In genomic region chr15:59158701-59159034, GRCh38 we compare ENCODE assay signal across 18 cellular contexts. TPM values are rescaled to one million over a fixed set of nuclear protein-coding genes. Genes with fewer than 3 reads are reported as not detected.
A peak's percentile ranks its signal among the peaks of the same experiment; 100 is the strongest.
DNase-seq lines count a peak whose midpoint lies in the region; ATAC-seq, FAIRE-seq and TF ChIP-seq lines count a peak whose summit lies in the region.
"Had no signal": no experiment of that assay in that cellular context is flagged by ENCODE, and none has a peak within 500 bp of the region (broad histone marks: within the 10 kb centered on the region; RNA-seq: fewer than 3 reads in every experiment).

No MANE protein-coding gene starts in this region.

- peaks cover 35% of the 10 kb centered on the region for H3K36me3 ChIP-seq in astrocyte (ENCODE audit: insufficient read depth, low read length)
- H3K36me3 ChIP-seq in suprapubic skin, result peaks cover 51% of the 10 kb centered on the region
- H3K36me3 ChIP-seq: neural progenitor cell had no signal

- H3K4me3 ChIP-seq in astrocyte (ENCODE audit: insufficient read depth, low read depth, low read length) (no peak overlapping the region), suprapubic skin (no peak overlapping the region)
- H3K4me3 ChIP-seq: gastrocnemius medialis, neural progenitor cell, testis had no signal

- H3K4me1 ChIP-seq in astrocyte (ENCODE audit: insufficient read depth, low read length) (no peaks in the 10 kb centered on the region), suprapubic skin (peaks cover 19% of the 10 kb centered on the region)
- H3K4me1 ChIP-seq: testis had no signal

- H3K9me3 ChIP-seq in astrocyte (ENCODE audit: insufficient read depth, low read depth, low read length) (no peaks in the 10 kb centered on the region), suprapubic skin (no peaks in the 10 kb centered on the region)
- H3K9me3 ChIP-seq: gastrocnemius medialis, testis had no signal

- ATAC-seq in GM18502 (IDR thresholded peaks at IDR 0.05; ENCODE audit: poor library complexity, unreplicated experiment) (no peak), GM18517 (IDR thresholded peaks at IDR 0.05; ENCODE audit: unreplicated experiment) (no peak)
- ATAC-seq: gastrocnemius medialis, right cardiac atrium had no signal

- 52% methylated on average over 7 of the region's 7 CpGs for WGBS in suprapubic skin

- H3K27ac Mint-ChIP-seq in astrocyte (ENCODE audit: unreplicated experiment), result peak overlapping the region; percentile 64
- H3K27ac Mint-ChIP-seq: endodermal cell; neural progenitor cell; T-helper 2 cell treated with Interferon-gamma antibody and Interleukin-4, amounts not matched to agents 5 μg/mL and 100 μg/mL, for 36 hours had no signal

- H3K9ac ChIP-seq in astrocyte (ENCODE audit: low read length), result no peak overlapping the region
- H3K9ac ChIP-seq: neural progenitor cell had no signal

- no peaks in the 10 kb centered on the region for H3K27me3 ChIP-seq in astrocyte (ENCODE audit: insufficient read depth, low read length)
- H3K27me3 ChIP-seq in suprapubic skin, result no peaks in the 10 kb centered on the region
- H3K27me3 ChIP-seq: gastrocnemius medialis, neural progenitor cell, testis had no signal

- TF ChIP-seq POLR2A in suprapubic skin (IDR thresholded peaks at IDR 0.05), result no peak

- H4K20me1 ChIP-seq in astrocyte (ENCODE audit: insufficient read depth, low read length), result no peaks in the 10 kb centered on the region

- no peak for FAIRE-seq in astrocyte (lab: Jason Lieb, UNC)

- H3K9me3 Mint-ChIP-seq in astrocyte (ENCODE audit: unreplicated experiment), result no peaks in the 10 kb centered on the region
- H3K9me3 Mint-ChIP-seq: central memory CD8-positive, alpha-beta T cell; endodermal cell; neural progenitor cell; T-helper 2 cell treated with Interferon-gamma antibody and Interleukin-4, amounts not matched to agents 5 μg/mL and 100 μg/mL, for 36 hours had no signal

- no peak overlapping the region for H3K4me2 ChIP-seq in astrocyte (ENCODE audit: low read length)
- H3K4me2 ChIP-seq: neural progenitor cell had no signal

- no peaks in the 10 kb centered on the region for H3K79me2 ChIP-seq in astrocyte (ENCODE audit: insufficient read depth, low read length)

- H3K36me3 Mint-ChIP-seq in astrocyte (ENCODE audit: low read depth, unreplicated experiment), result peaks cover 34% of the 10 kb centered on the region

- H3K4me1 Mint-ChIP-seq in astrocyte (ENCODE audit: low read depth, unreplicated experiment), result no peaks in the 10 kb centered on the region
- H3K4me1 Mint-ChIP-seq: central memory CD8-positive, alpha-beta T cell; endodermal cell had no signal

- H2AFZ ChIP-seq in astrocyte (ENCODE audit: low read depth, low read length), result no peak overlapping the region
- H2AFZ ChIP-seq: neural progenitor cell had no signal

- no peak overlapping the region for H3K4me3 Mint-ChIP-seq in astrocyte (ENCODE audit: unreplicated experiment)
- H3K4me3 Mint-ChIP-seq: central memory CD8-positive, alpha-beta T cell; endodermal cell; neural progenitor cell; T-helper 2 cell treated with Interferon-gamma antibody and Interleukin-4, amounts not matched to agents 5 μg/mL and 100 μg/mL, for 36 hours had no signal

- DNase-seq in NCI-H526 (lab: John Stamatoyannopoulos, UW) (peak; percentile 46 to 69), NCI-H526 treated with DMSO at 0.1 percent for 48 hours (lab: John Stamatoyannopoulos, UW) (no peak), NCI-H2029 (lab: John Stamatoyannopoulos, UW) (peak; percentile 58), astrocyte (ENCODE audit: low read depth) (no peak), suprapubic skin (ENCODE audit: low spot score in 2 of 2) (no peak), RPMI8226 (no peak)
- DNase-seq: activated CD4-positive, alpha-beta T cell treated with anti-CD3 and anti-CD28 coated beads for 1 hour; endodermal cell; gastrocnemius medialis; mesendoderm; NCI-H2227 treated with DMSO at 0.1 percent for 48 hours; testis had no signal

- no peak for TF ChIP-seq EP300 in suprapubic skin (IDR thresholded peaks at IDR 0.05)

- no peaks in the 10 kb centered on the region for H3K27me3 Mint-ChIP-seq in astrocyte (ENCODE audit: low read depth, unreplicated experiment)
- H3K27me3 Mint-ChIP-seq: central memory CD8-positive, alpha-beta T cell had no signal

- H3K27ac ChIP-seq in astrocyte (ENCODE audit: low read depth, low read length) (no peak overlapping the region), suprapubic skin (peak overlapping the region; percentile 73)
- H3K27ac ChIP-seq: gastrocnemius medialis, neural progenitor cell, testis had no signal

- TF ChIP-seq CTCF in astrocyte (IDR thresholded peaks at IDR 0.05; ENCODE audit: insufficient read depth, low read depth, low read length), result no peak
- no peak for TF ChIP-seq CTCF in suprapubic skin (IDR thresholded peaks at IDR 0.05)

RNA-seq across cellular contexts. Expression of gene LDHAL6B, which starts 48.0 kb away (rescaled TPM):
- not detected in 2 replicates for total RNA-seq in astrocyte
- total RNA-seq in suprapubic skin, result not detected
- total RNA-seq: endodermal cell, gastrocnemius medialis, right cardiac atrium had no signal

RNA-seq across cellular contexts. Expression of gene CCNB2, which starts 53.7 kb away (rescaled TPM):
- total RNA-seq in astrocyte (5.9 and 7.9 TPM in 2 replicates), suprapubic skin (10 to 100 TPM in 2 of 4 donors, 1 to 10 TPM in 2; 8.6 to 17.7 (median 11.8) TPM)

Comparison
In these comparisons a context has a peak if more than half of its experiments do, and no peak if none do; other contexts are left out.
1. DNase-seq: peak in NCI-H526 (2 of 2) and NCI-H2029 (single experiment); none in NCI-H526 treated with DMSO at 0.1 percent for 48 hours (single experiment), astrocyte (single experiment), suprapubic skin (0 of 2) and RPMI8226 (single experiment).